ENCODE assay signal across 14 cellular contexts in genomic region chr6:82738773-82739172, GRCh38.
"Had no signal": no experiment of that assay in that cellular context is flagged by ENCODE, and none has a peak within 500 bp of the region (broad histone marks: within the 10 kb centered on the region; RNA-seq: fewer than 3 reads in every experiment).

No MANE protein-coding gene starts in this region.

- H3K9me3 ChIP-seq: mucosa of descending colon, sigmoid colon, transverse colon had no signal

- H3K27me3 ChIP-seq: sigmoid colon, transverse colon had no signal

- DNase-seq: activated CD4-positive, CD25-positive, alpha-beta regulatory T cell; activated naive CD4-positive, alpha-beta T cell treated with anti-CD3 and anti-CD28 coated beads, Interleukin-2, amount 50 U/mL, for 16 hours; activated T-cell treated with anti-CD3 and anti-CD28 coated beads, Interleukin-2, amount 50 U/mL, for 1 hour; amniotic stem cell; cerebellar nuclear complex; left colon; mucosa of descending colon; natural killer cell; sigmoid colon; stimulated activated CD4-positive, alpha-beta T cell treated with anti-CD3 and anti-CD28 coated beads, Interleukin-12 subunit alpha, Interleukin-12 subunit beta, amount 100 ng/mL, for 4 hours; stimulated activated naive CD4-positive, alpha-beta T cell; substantia nigra; T-helper 17 cell; transverse colon had no signal

- H3K27ac ChIP-seq: sigmoid colon, transverse colon had no signal

- H3K36me3 ChIP-seq: sigmoid colon, transverse colon had no signal

- ATAC-seq: left colon, mucosa of descending colon, natural killer cell, T-helper 17 cell had no signal

- H3K4me1 ChIP-seq: sigmoid colon, transverse colon had no signal

- H3K4me3 ChIP-seq: mucosa of descending colon, sigmoid colon, transverse colon had no signal
